ENCODE assay signal across 1 cellular context in genomic region chr17:4582101-4582501, GRCh38.
TF ChIP-seq lines count a peak whose summit lies in the region.

No MANE protein-coding gene starts in this region.

TF ChIP-seq in H1, 55 proteins besides CTCF, POLR2A, EP300 and RAD21 (continued from another document):
- TF ChIP-seq TAF1 (IDR thresholded peaks at IDR 0.05; ENCODE audit: low read depth, low read length), result no peak
- TF ChIP-seq CHD7 (IDR thresholded peaks at IDR 0.05; ENCODE audit: insufficient replicate concordance, low read length), result no peak
- TF ChIP-seq SP1 (IDR thresholded peaks at IDR 0.05; ENCODE audit: low read depth, low read length), result no peak
- no peak for TF ChIP-seq SP4 (IDR thresholded peaks at IDR 0.05; ENCODE audit: low read length)
- TF ChIP-seq ATF3 (IDR thresholded peaks at IDR 0.05; ENCODE audit: insufficient read depth, low read depth, low read length), result no peak
- no peak for TF ChIP-seq KDM5A (IDR thresholded peaks at IDR 0.05; ENCODE audit: low read length)
- no peak for TF ChIP-seq SIRT6 (IDR thresholded peaks at IDR 0.05; ENCODE audit: low read length)
- TF ChIP-seq YY1 (IDR thresholded peaks at IDR 0.05; ENCODE audit: low read depth, low read length), result no peak
- TF ChIP-seq SP2 (IDR thresholded peaks at IDR 0.05; ENCODE audit: low read length), result no peak
- TF ChIP-seq RBBP5 (IDR thresholded peaks at IDR 0.05; ENCODE audit: borderline replicate concordance, low read depth, low read length), result no peak
- no peak for TF ChIP-seq CBX5 (IDR thresholded peaks at IDR 0.05; ENCODE audit: low read depth, low read length)
TF ChIP-seq in H1: peak in this region for 0.
